In the genomic region with DNA sequence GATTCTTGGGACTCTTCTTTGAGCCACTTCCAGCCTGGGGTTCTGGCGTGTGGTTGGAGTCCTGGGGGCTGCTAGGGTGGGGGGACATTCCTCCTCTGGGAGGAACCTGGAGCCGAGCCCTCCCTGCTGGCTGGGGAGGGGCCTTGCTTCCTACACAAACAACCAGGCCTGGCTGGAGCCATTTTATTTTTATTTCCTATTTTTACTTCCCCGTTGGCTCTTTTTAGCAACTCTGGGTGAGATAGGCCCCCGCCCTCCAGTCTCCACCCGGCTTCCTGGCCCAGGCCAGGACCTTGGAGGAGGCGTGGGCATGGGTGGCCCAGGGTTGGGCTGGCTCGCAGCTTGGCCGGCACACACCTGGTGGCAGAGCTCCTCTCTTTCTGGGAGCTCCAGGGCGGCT, we compare ENCODE assay signal across 12 cellular contexts. TPM values are rescaled to one million over a fixed set of nuclear protein-coding genes. Genes with fewer than 3 reads are reported as not detected.
DNase-seq lines count a peak whose midpoint lies in the region; ATAC-seq, FAIRE-seq and TF ChIP-seq lines count a peak whose summit lies in the region.
"Had no signal": no experiment of that assay in that cellular context is flagged by ENCODE, and none has a peak within 500 bp of the region (broad histone marks: within the 10 kb centered on the region; RNA-seq: fewer than 3 reads in every experiment).

No MANE protein-coding gene starts in this region.

- peak overlapping the region; percentile 94 for H2BK5ac ChIP-seq in neuronal stem cell (ENCODE audit: low read length)

- TF ChIP-seq POLR2A in HepG2 (IDR thresholded peaks at IDR 0.05; ENCODE audit: insufficient read depth in 1 of 2, low read depth in 2 of 2, low read length in 2 of 2): no peak
- no peak for TF ChIP-seq POLR2A in esophagus muscularis mucosa (IDR thresholded peaks at IDR 0.05; ENCODE audit: low read depth)

- intact Hi-C loops in HepG2 (cut with micrococcal nuclease; ENCODE audit: unreplicated experiment): no loop called here
- intact Hi-C loops in esophagus muscularis mucosa (cut with DNase I): no loop called here
- intact Hi-C loops in aorta (cut with DNase I): no loop called here

- H3K4me1 ChIP-seq in liver (ENCODE audit: control insufficient read depth in 4 of 4, insufficient read depth in 4 of 4, low read length in 3 of 4) (peaks cover 61 to 100% (median 97%) of the 10 kb centered on the region in 4 donors), HepG2 (ENCODE audit: insufficient read depth, low read length) (peaks cover 37% of the 10 kb centered on the region), esophagus muscularis mucosa (peaks cover 97 to 100% (median 100%) of the 10 kb centered on the region in 4 donors), neuronal stem cell (ENCODE audit: control insufficient read depth in 2 of 2, insufficient read depth in 1 of 2, low read depth in 1 of 2, low read length in 2 of 2) (peaks cover 12 to 27% of the 10 kb centered on the region in 2 donors), aorta (ENCODE audit: control insufficient read depth in 1 of 2, insufficient read depth in 2 of 2, low read length in 2 of 2) (no peaks in the 10 kb centered on the region)
- H3K4me1 ChIP-seq: SJSA1 had no signal

- H3K36me3 ChIP-seq in liver (ENCODE audit: control insufficient read depth in 4 of 4, insufficient read depth in 3 of 4, low read depth in 1 of 4, low read length in 3 of 4) (no peaks in the 10 kb centered on the region), HepG2 (replicated peaks in 1 of 2; ENCODE audit: control insufficient read depth in 1 of 2, insufficient read depth in 2 of 2, low read length in 2 of 2) (peaks cover 4 to 9% of the 10 kb centered on the region in 2 experiments; a peak in 3 of 5 replicates), esophagus muscularis mucosa (no peaks in the 10 kb centered on the region), neuronal stem cell (replicated peaks in 1 of 2; ENCODE audit: control insufficient read depth in 2 of 2, insufficient read depth in 2 of 2, low read length in 2 of 2) (peaks cover 0 to 7% of the 10 kb centered on the region in 2 donors), aorta (ENCODE audit: control insufficient read depth in 1 of 2, insufficient read depth in 2 of 2, low read length in 1 of 2) (no peaks in the 10 kb centered on the region)
- H3K36me3 ChIP-seq: SJSA1 had no signal

- peak overlapping the region; percentile 71 for H3K14ac ChIP-seq in neuronal stem cell (ENCODE audit: low read length)

- H4K91ac ChIP-seq in neuronal stem cell (ENCODE audit: low read depth, low read length, poor library complexity): peak overlapping the region; percentile 79

- no TSS peak for BruUV-seq in HepG2 (replicated peaks; lab: Mats Ljungman, UMichigan)

- no peak overlapping the region for H4K8ac ChIP-seq in neuronal stem cell (ENCODE audit: low read depth, low read length)

- TF ChIP-seq RAD21 in liver (IDR thresholded peaks at IDR 0.05) (no peak), HepG2 (CRISPR knock-in tag; IDR thresholded peaks at IDR 0.05) (no peak)

- H3K4ac ChIP-seq in neuronal stem cell (ENCODE audit: low read length): no peak overlapping the region

- H3K4me2 ChIP-seq in HepG2 (ENCODE audit: low read depth, low read length): no peak overlapping the region
- H3K4me2 ChIP-seq in neuronal stem cell (ENCODE audit: insufficient read depth, low read length, poor library complexity, severe bottlenecking): no peak overlapping the region

- peaks cover 92% of the 10 kb centered on the region for H4K20me1 ChIP-seq in HepG2 (ENCODE audit: insufficient read depth, low read length)

- no peak for ATAC-seq in HepG2
- ATAC-seq in aorta (ENCODE audit: low FRiP score): peak; percentile 40
- no peak for ATAC-seq in HG03280 (IDR thresholded peaks at IDR 0.05; ENCODE audit: unreplicated experiment)

- TF ChIP-seq CTCF in liver (IDR thresholded peaks at IDR 0.05; ENCODE audit: low read depth, low read length, missing input control): no peak
- TF ChIP-seq CTCF in HepG2 (CRISPR knock-in tag; IDR thresholded peaks at IDR 0.05): no peak
- no peak for TF ChIP-seq CTCF in esophagus muscularis mucosa (IDR thresholded peaks at IDR 0.05)

- H2AK5ac ChIP-seq in neuronal stem cell (ENCODE audit: low read depth, low read length): peak overlapping the region; percentile 60

- no peak overlapping the region for H2BK120ac ChIP-seq in neuronal stem cell (ENCODE audit: low read depth, low read length)

- H3K23ac ChIP-seq in neuronal stem cell (ENCODE audit: low read depth, low read length, poor library complexity): peak overlapping the region; percentile 65

- POLR2A ChIA-PET in HepG2 (lab: Yijun Ruan, JAX): interaction anchor here (1.3 kb wide), 1 partner anchor 13 kb away, joined by 8 read pairs; no protein-coding TSS in a partner anchor

- FAIRE-seq in HepG2 (lab: Jason Lieb, UNC): no peak
- FAIRE-seq: A204.1 had no signal

- H3K27ac ChIP-seq in liver (ENCODE audit: low read depth in 1 of 2, low read length in 2 of 2): peak overlapping the region; percentile 72 to 99
- H3K27ac ChIP-seq in HepG2 (ENCODE audit: extremely low read length, insufficient read depth, low read length): no peak overlapping the region
- peak overlapping the region; percentile 40 to 75 (median 68) for H3K27ac ChIP-seq in esophagus muscularis mucosa (replicated peaks in 1 of 4)
- H3K27ac ChIP-seq in neuronal stem cell (replicated peaks; ENCODE audit: low read length): no peak overlapping the region
- H3K27ac ChIP-seq in aorta (ENCODE audit: low read depth in 1 of 2, low read length in 2 of 2): no peak overlapping the region
- H3K27ac ChIP-seq: SJSA1 had no signal

- TF ChIP-seq EP300 in HepG2 (IDR thresholded peaks at IDR 0.05; ENCODE audit: low read depth in 2 of 2, low read length in 2 of 2): no peak
- no peak for TF ChIP-seq EP300 in HepG2 (CRISPR knock-in tag; IDR thresholded peaks at IDR 0.05; ENCODE audit: borderline replicate concordance)
- no peak for TF ChIP-seq EP300 in esophagus muscularis mucosa (IDR thresholded peaks at IDR 0.05)

- H3K9me3 ChIP-seq in liver (ENCODE audit: control insufficient read depth in 4 of 4, low read length in 3 of 4) (no peaks in the 10 kb centered on the region), HepG2 (ENCODE audit: low read length) (no peaks in the 10 kb centered on the region), esophagus muscularis mucosa (no peaks in the 10 kb centered on the region), neuronal stem cell (replicated peaks in 1 of 2; ENCODE audit: control insufficient read depth in 2 of 2, insufficient read depth in 1 of 2, low read depth in 1 of 2, low read length in 2 of 2) (no peaks in the 10 kb centered on the region), aorta (ENCODE audit: control insufficient read depth, low read length) (no peaks in the 10 kb centered on the region)
- H3K9me3 ChIP-seq: SJSA1 had no signal

- WGBS in liver: 39% methylated on average over 9 of the region's 9 CpGs
- 94% methylated on average over 8 of the region's 9 CpGs for WGBS in HepG2 (ENCODE audit: low lambda C conversion rate)
- WGBS in esophagus muscularis mucosa: 70% methylated on average over 9 of the region's 9 CpGs
- no CpG with 5 or more reads among the region's 9 CpGs for WGBS in neuronal stem cell (ENCODE audit: extremely low coverage in 2 of 2, insufficient read length in 2 of 2, insufficient replicate concordance in 1 of 2), 2 donors
- WGBS in aorta, 2 donors: 3 to 8% methylated on average over 9 of the region's 9 CpGs

- in situ Hi-C loops in HepG2 (cut with HindIII; ENCODE audit: extremely low pct_ligation_motif_present, low pct_unique_long_range_greater_than_20kb): no loop called here

- peaks cover 97% of the 10 kb centered on the region for H3K79me2 ChIP-seq in HepG2 (ENCODE audit: insufficient read depth, low read length)

- DNase-seq in HepG2 (ENCODE audit: low spot score): no peak
- DNase-seq in esophagus muscularis mucosa (ENCODE audit: extremely low spot score): no peak
- no peak for DNase-seq in neuronal stem cell (ENCODE audit: low spot score)
- peak in 1 of 2 donors; percentile 81 for DNase-seq in aorta
- DNase-seq in middle frontal gyrus (ENCODE audit: extremely low spot score, low spot score): no peak
- DNase-seq in DMS53 (lab: John Stamatoyannopoulos, UW): no peak
- DNase-seq: activated CD8-positive, alpha-beta memory T cell treated with anti-CD3 and anti-CD28 coated beads for 24 hours; KG1 had no signal

- H3K27me3 ChIP-seq in liver (ENCODE audit: control insufficient read depth in 4 of 4, insufficient read depth in 4 of 4, low read length in 3 of 4) (no peaks in the 10 kb centered on the region), HepG2 (ENCODE audit: control insufficient read depth in 1 of 2, insufficient read depth in 2 of 2, low read length in 2 of 2) (no peaks in the 10 kb centered on the region), esophagus muscularis mucosa (no peaks in the 10 kb centered on the region), neuronal stem cell (ENCODE audit: control insufficient read depth in 3 of 3, insufficient read depth in 3 of 3, low read depth in 1 of 3, low read length in 3 of 3) (no peaks in the 10 kb centered on the region), aorta (ENCODE audit: control insufficient read depth in 1 of 2, insufficient read depth in 2 of 2, low read length in 1 of 2) (no peaks in the 10 kb centered on the region)
- H3K27me3 ChIP-seq: SJSA1 had no signal

- H3K4me3 ChIP-seq in liver (ENCODE audit: low read depth in 1 of 3, low read length in 3 of 3) (no peak overlapping the region), HepG2 (replicated peaks in 1 of 3; ENCODE audit: insufficient read depth in 1 of 3, low read depth in 2 of 3, low read length in 3 of 3) (no peak overlapping the region), esophagus muscularis mucosa (no peak overlapping the region), neuronal stem cell (ENCODE audit: low read length in 2 of 2) (no peak overlapping the region), aorta (ENCODE audit: low read length in 2 of 2) (no peak overlapping the region)
- H3K4me3 ChIP-seq: SJSA1 had no signal

- H2BK15ac ChIP-seq in neuronal stem cell (ENCODE audit: low read length): no peak overlapping the region

- no peak overlapping the region for H3K9ac ChIP-seq in liver (ENCODE audit: low read depth in 1 of 2, low read length in 2 of 2)
- H3K9ac ChIP-seq in HepG2 (ENCODE audit: insufficient read depth, low read depth, low read length): no peak overlapping the region
- H3K9ac ChIP-seq in neuronal stem cell (ENCODE audit: low read depth, low read length, poor library complexity): no peak overlapping the region

- H2BK12ac ChIP-seq in neuronal stem cell (ENCODE audit: low read length): no peak overlapping the region

- H3K79me1 ChIP-seq in neuronal stem cell (ENCODE audit: low read depth, low read length): peaks cover 70% of the 10 kb centered on the region

- no peak overlapping the region for H2AFZ ChIP-seq in HepG2 (ENCODE audit: low read length)
- no peak overlapping the region for H2AFZ ChIP-seq in neuronal stem cell (ENCODE audit: low read length)

- no peak overlapping the region for H3K18ac ChIP-seq in neuronal stem cell (ENCODE audit: low read length)

- CTCF ChIA-PET in HepG2 (lab: Yijun Ruan, JAX; ENCODE audit: low intra/inter-chr PET ratio, low total read pairs): no interaction called here

RNA-seq across cellular contexts. Expression of a gene that starts 15.1 kb away (rescaled TPM):
- total RNA-seq in liver (100 to 1,000 TPM in 1 of 2 donors, 10 to 100 TPM in 1; 41.5 to 116 TPM), HepG2 (2016; rRNA removed; fragmentation: Illumina TruSeq; extraction: Trizol) (19.2 and 29.2 TPM in 2 replicates), esophagus muscularis mucosa (10 to 100 TPM; 46.4 to 81.0 (median 63.7) TPM), aorta (10 to 100 TPM; 47.5 to 67.8 TPM)
- polyA plus RNA-seq in liver (100 to 1,000 TPM in 1 of 2 donors, 10 to 100 TPM in 1; 46.8 to 101 TPM), HepG2 (2011; rRNA removed) (18.9 and 23.8 TPM in 2 replicates), aorta (10 to 100 TPM; 17.7 to 18.0 TPM)
- 24.1 and 24.5 TPM in 2 replicates for total RNA-seq in HepG2 (2016; cell fraction: cytosol; rRNA removed; fragmentation: Illumina TruSeq; extraction: Trizol; ENCODE audit: low read depth)
- total RNA-seq in HepG2 (2016; cell fraction: insoluble cytoplasmic fraction; rRNA removed; fragmentation: Illumina TruSeq; extraction: Trizol): 16.2 and 29.2 TPM in 2 replicates
- total RNA-seq in HepG2 (2016; cell fraction: membrane; rRNA removed; fragmentation: Illumina TruSeq; extraction: Trizol): 50.6 and 51.0 TPM in 2 replicates
- 14.5 and 14.9 TPM in 2 replicates for total RNA-seq in HepG2 (2016; cell fraction: nucleus; rRNA removed; fragmentation: Illumina TruSeq; extraction: Trizol)
- polyA plus RNA-seq in HepG2 (2011; cell fraction: cytosol; rRNA removed): 20.3 and 28.6 TPM in 2 replicates
- polyA plus RNA-seq in HepG2 (2011; cell fraction: nucleus; rRNA removed): 25.5 and 28.6 TPM in 2 replicates
- 42.6 and 48.4 TPM in 2 replicates for polyA plus RNA-seq in HepG2 (2012)
- 68.3 and 74.3 TPM in 2 replicates for polyA plus RNA-seq in HepG2 (2016; cell fraction: cytosol; fragmentation: Illumina TruSeq; extraction: Trizol; ENCODE audit: low read depth)
- polyA plus RNA-seq in HepG2 (2016; cell fraction: insoluble cytoplasmic fraction; fragmentation: Illumina TruSeq; extraction: Trizol; ENCODE audit: low read depth): 28.2 and 39.1 TPM in 2 replicates
- polyA plus RNA-seq in HepG2 (2016; cell fraction: membrane; fragmentation: Illumina TruSeq; extraction: Trizol; ENCODE audit: low read depth): 81.0 and 95.6 TPM in 2 replicates
- polyA plus RNA-seq in HepG2 (2016; cell fraction: nucleus; fragmentation: Illumina TruSeq; extraction: Trizol; ENCODE audit: insufficient read depth, low read depth): 27.8 and 30.7 TPM in 2 replicates
- polyA minus RNA-seq in HepG2 (2011; rRNA and poly(A)+ RNA removed; ENCODE audit: low replicate concordance): 26.4 and 69.1 TPM in 2 replicates
- 27.2 and 30.5 TPM in 2 replicates for polyA minus RNA-seq in HepG2 (2011; cell fraction: cytosol; rRNA and poly(A)+ RNA removed)
- polyA minus RNA-seq in HepG2 (2011; cell fraction: nucleus; rRNA and poly(A)+ RNA removed): 13.6 and 15.8 TPM in 2 replicates
- polyA plus RNA-seq in neuronal stem cell (2013, experiment 1 of 2): 36.1 TPM
- 36.3 TPM for polyA plus RNA-seq in neuronal stem cell (2013, experiment 2 of 2)

Comparison
In these comparisons a context has a peak if more than half of its experiments do, and no peak if none do; other contexts are left out.
1. H3K27ac ChIP-seq: peak in liver (2 of 2) and esophagus muscularis mucosa (4 of 4); none in HepG2 (single experiment), neuronal stem cell (single experiment) and aorta (0 of 2).